ENCODE assay signal across 7 cellular contexts in genomic region chr11:118907749-118908106, GRCh38. TPM values are rescaled to one million over a fixed set of nuclear protein-coding genes. Genes with fewer than 3 reads are reported as not detected.
DNase-seq lines count a peak whose midpoint lies in the region; ATAC-seq, FAIRE-seq and TF ChIP-seq lines count a peak whose summit lies in the region.

No MANE protein-coding gene starts in this region.

- H3K9ac ChIP-seq in HepG2 (ENCODE audit: insufficient read depth, low read depth, low read length), result no peak overlapping the region

- H3K27ac Mint-ChIP-seq in GM23338 (peak overlapping the region; percentile 92), WTC11 (peak overlapping the region; percentile 74)
- peak overlapping the region; percentile 37 for H3K27ac Mint-ChIP-seq in stimulated activated naive B cell treated with anti-CD40 and anti-IgM and Interleukin-4, amounts not matched to agents 10 μg/mL and 1 μg/mL and 100 μg/mL, for 72 hours

- TF ChIP-seq EP300 in HepG2 (IDR thresholded peaks at IDR 0.05; ENCODE audit: low read depth in 2 of 2, low read length in 2 of 2), result no peak
- TF ChIP-seq EP300 in HepG2 (CRISPR knock-in tag; IDR thresholded peaks at IDR 0.05; ENCODE audit: borderline replicate concordance), result no peak

- H3K9me3 Mint-ChIP-seq in GM23338 (no peaks in the 10 kb centered on the region), WTC11 (no peaks in the 10 kb centered on the region)
- no peaks in the 10 kb centered on the region for H3K9me3 Mint-ChIP-seq in stimulated activated naive B cell treated with anti-CD40 and anti-IgM and Interleukin-4, amounts not matched to agents 10 μg/mL and 1 μg/mL and 100 μg/mL, for 72 hours

- POLR2A ChIA-PET in WTC11 (lab: Charles Lee), result interaction anchor here (6.9 kb wide), 1 partner anchor 22 kb away, joined by 76 read pairs; no protein-coding TSS in a partner anchor
- POLR2A ChIA-PET in HepG2 (lab: Yijun Ruan, JAX), result no interaction called here

- H3K36me3 ChIP-seq in GM23338 (ENCODE audit: insufficient read depth) (peaks cover 16% of the 10 kb centered on the region; the same call in 1 of the 2 replicates), hepatocyte (replicated peaks; ENCODE audit: insufficient read depth, low read depth) (no peaks in the 10 kb centered on the region), HepG2 (replicated peaks in 1 of 2; ENCODE audit: control insufficient read depth in 1 of 2, insufficient read depth in 2 of 2, low read length in 2 of 2) (peaks cover 7 to 33% of the 10 kb centered on the region in 2 experiments; a peak in 3 of 5 replicates)

- H3K4me1 Mint-ChIP-seq in GM23338 (peaks cover 37% of the 10 kb centered on the region), WTC11 (peaks cover 40% of the 10 kb centered on the region)
- peaks cover 37 to 55% of the 10 kb centered on the region in 2 donors for H3K4me1 Mint-ChIP-seq in stimulated activated naive B cell treated with anti-CD40 and anti-IgM and Interleukin-4, amounts not matched to agents 10 μg/mL and 1 μg/mL and 100 μg/mL, for 72 hours

- FAIRE-seq in HepG2 (lab: Jason Lieb, UNC) (no peak), RCC 7860 (lab: Jason Lieb, UNC) (no peak)

- H3K4me3 Mint-ChIP-seq in GM23338, result peak overlapping the region; percentile 55
- H3K4me3 Mint-ChIP-seq in WTC11, result peak overlapping the region; percentile 72
- H3K4me3 Mint-ChIP-seq in stimulated activated naive B cell treated with anti-CD40 and anti-IgM and Interleukin-4, amounts not matched to agents 10 μg/mL and 1 μg/mL and 100 μg/mL, for 72 hours, result no peak overlapping the region

- DNase-seq in GM23338 (ENCODE audit: low spot score) (peak; percentile 69), WTC11 (ENCODE audit: low spot score) (no peak), hepatocyte (ENCODE audit: low spot score) (no peak), HepG2 (ENCODE audit: low spot score) (no peak), SHP77 (lab: John Stamatoyannopoulos, UW) (no peak), RCC 7860 (ENCODE audit: low spot score) (no peak)
- DNase-seq in stimulated activated naive B cell treated with anti-CD40 and anti-IgM and Interleukin-4, amounts not matched to agents 10 μg/mL and 1 μg/mL and 100 μg/mL, for 72 hours, result no peak

- in situ Hi-C loops in HepG2 (cut with HindIII; ENCODE audit: extremely low pct_ligation_motif_present, low pct_unique_long_range_greater_than_20kb), result no loop called here

- peaks cover 50% of the 10 kb centered on the region for H3K36me3 Mint-ChIP-seq in GM23338 (ENCODE audit: low read depth)
- H3K36me3 Mint-ChIP-seq in WTC11, result peaks cover 24% of the 10 kb centered on the region
- H3K36me3 Mint-ChIP-seq in stimulated activated naive B cell treated with anti-CD40 and anti-IgM and Interleukin-4, amounts not matched to agents 10 μg/mL and 1 μg/mL and 100 μg/mL, for 72 hours, result peaks cover 15 to 19% of the 10 kb centered on the region in 2 donors

- no peak for TF ChIP-seq RAD21 in HepG2 (CRISPR knock-in tag; IDR thresholded peaks at IDR 0.05)

- H3K4me1 ChIP-seq in GM23338 (ENCODE audit: insufficient read depth), result peaks cover 35% of the 10 kb centered on the region
- peaks cover 50% of the 10 kb centered on the region for H3K4me1 ChIP-seq in hepatocyte (ENCODE audit: insufficient read depth)
- H3K4me1 ChIP-seq in HepG2 (ENCODE audit: insufficient read depth, low read length), result peaks cover 48% of the 10 kb centered on the region

- H3K27me3 ChIP-seq in GM23338 (ENCODE audit: insufficient read depth) (no peaks in the 10 kb centered on the region), hepatocyte (no peaks in the 10 kb centered on the region), HepG2 (ENCODE audit: control insufficient read depth in 1 of 2, insufficient read depth in 2 of 2, low read length in 2 of 2) (no peaks in the 10 kb centered on the region; a peak in 1 of 5 replicates)

- H2AFZ ChIP-seq in GM23338, result no peak overlapping the region
- no peak overlapping the region for H2AFZ ChIP-seq in hepatocyte
- no peak overlapping the region for H2AFZ ChIP-seq in HepG2 (ENCODE audit: low read length)

- no TSS peak for BruUV-seq in HepG2 (replicated peaks; lab: Mats Ljungman, UMichigan)

- no peak for ATAC-seq in GM23338
- no peak for ATAC-seq in WTC11
- no peak for ATAC-seq in stimulated activated naive B cell treated with anti-CD40 and anti-IgM and Interleukin-4, amounts not matched to agents 10 μg/mL and 1 μg/mL and 100 μg/mL, for 72 hours (replicated peaks)
- no peak for ATAC-seq in HepG2

- peaks cover 23% of the 10 kb centered on the region for H3K27me3 Mint-ChIP-seq in GM23338 (ENCODE audit: insufficient read depth, low read depth, poor library complexity)
- no peaks in the 10 kb centered on the region for H3K27me3 Mint-ChIP-seq in WTC11 (ENCODE audit: low read depth)
- H3K27me3 Mint-ChIP-seq in stimulated activated naive B cell treated with anti-CD40 and anti-IgM and Interleukin-4, amounts not matched to agents 10 μg/mL and 1 μg/mL and 100 μg/mL, for 72 hours, result no peaks in the 10 kb centered on the region

- H3K4me2 ChIP-seq in GM23338 (peak overlapping the region; percentile 78), hepatocyte (peak overlapping the region; percentile 91), HepG2 (ENCODE audit: low read depth, low read length) (no peak overlapping the region)

- no peaks in the 10 kb centered on the region for H3K9me2 ChIP-seq in GM23338 (ENCODE audit: insufficient read depth)
- no peaks in the 10 kb centered on the region for H3K9me2 ChIP-seq in hepatocyte (replicated peaks; ENCODE audit: insufficient read depth)

- TF ChIP-seq CTCF in GM23338 (conservative IDR thresholded peaks at IDR 0.05; ENCODE audit: low read depth in 2 of 2) (no peak), WTC11 (IDR thresholded peaks at IDR 0.05) (no peak), hepatocyte (IDR thresholded peaks at IDR 0.05; ENCODE audit: poor library complexity) (no peak), HepG2 (CRISPR knock-in tag; IDR thresholded peaks at IDR 0.05) (no peak)

- WGBS in hepatocyte (ENCODE audit: low lambda C conversion rate, missing lambda C conversion rate), result 39% methylated on average over 5 of the region's 5 CpGs
- WGBS in HepG2 (ENCODE audit: low lambda C conversion rate), result 98% methylated on average over 5 of the region's 5 CpGs

- peaks cover 65% of the 10 kb centered on the region for H3K79me2 ChIP-seq in GM23338 (replicated peaks; ENCODE audit: insufficient read depth)
- peaks cover 74% of the 10 kb centered on the region for H3K79me2 ChIP-seq in hepatocyte
- H3K79me2 ChIP-seq in HepG2 (ENCODE audit: insufficient read depth, low read length), result peaks cover 2% of the 10 kb centered on the region

- intact Hi-C loops in HepG2 (cut with micrococcal nuclease; ENCODE audit: unreplicated experiment), result loop anchor here (1.0 kb wide), 2 partner anchors 23 to 49 kb away; partner anchors contain the start of gene UPK2

- TF ChIP-seq POLR2A in HepG2 (IDR thresholded peaks at IDR 0.05; ENCODE audit: insufficient read depth in 1 of 2, low read depth in 2 of 2, low read length in 2 of 2), result no peak

- CTCF ChIA-PET in WTC11 (lab: Charles Lee), result interaction anchor here (0.8 to 2.5 kb wide), 4 partner anchors 9 to 115 kb away, joined by 3 to 15 read pairs (median 4); partner anchors contain the start of gene UPK2
- CTCF ChIA-PET in HepG2 (lab: Yijun Ruan, JAX; ENCODE audit: low intra/inter-chr PET ratio, low total read pairs), result interaction anchor here (2.3 to 9.1 kb wide), 2 partner anchors 20 to 49 kb away, joined by 38 to 188 read pairs; partner anchors contain the start of genes BCL9L and UPK2

- H3K4me3 ChIP-seq in GM23338 (peak overlapping the region; percentile 42), hepatocyte (no peak overlapping the region), HepG2 (replicated peaks in 1 of 3; ENCODE audit: insufficient read depth in 1 of 3, low read depth in 2 of 3, low read length in 3 of 3) (no peak overlapping the region)

- peaks cover 19% of the 10 kb centered on the region for H4K20me1 ChIP-seq in GM23338 (replicated peaks; ENCODE audit: insufficient read depth)
- peaks cover 21% of the 10 kb centered on the region for H4K20me1 ChIP-seq in hepatocyte (ENCODE audit: insufficient read depth, poor library complexity, severe bottlenecking)
- H4K20me1 ChIP-seq in HepG2 (ENCODE audit: insufficient read depth, low read length), result no peaks in the 10 kb centered on the region

- H3K9me3 ChIP-seq in hepatocyte (ENCODE audit: low read depth) (no peaks in the 10 kb centered on the region), HepG2 (ENCODE audit: low read length) (no peaks in the 10 kb centered on the region)

- H3K27ac ChIP-seq in GM23338 (ENCODE audit: low read depth) (peak overlapping the region; percentile 72; the same call in 1 of the 2 replicates), hepatocyte (peak overlapping the region; percentile 99), HepG2 (ENCODE audit: extremely low read length, insufficient read depth, low read length) (no peak overlapping the region)

- H3F3A ChIP-seq in GM23338 (replicated peaks; ENCODE audit: low read depth), result peaks cover 23% of the 10 kb centered on the region

RNA-seq across cellular contexts. Expression of gene BCL9L, which starts 18.0 kb away (rescaled TPM):
- total RNA-seq in GM23338 (2014; rRNA removed; shearing (Covaris generic)), result 24.1 and 35.1 TPM in 2 replicates
- polyA plus RNA-seq in GM23338 (2016; fragmentation: Nextera tagmentation; extraction: Ambion mirVana) (15.9 and 23.6 TPM in 2 replicates), hepatocyte (18.0 and 18.1 TPM in 2 replicates), HepG2 (2011; rRNA removed) (4.1 and 4.5 TPM in 2 replicates)
- total RNA-seq in WTC11 (2021) (62.1 to 65.3 TPM (median 64.7 TPM) in 3 replicates), hepatocyte (7.8 and 25.3 TPM in 2 replicates), HepG2 (2016; rRNA removed; fragmentation: Illumina TruSeq; extraction: Trizol) (3.7 and 5.5 TPM in 2 replicates)
- 1.4 and 2.2 TPM in 2 replicates for total RNA-seq in HepG2 (2016; cell fraction: cytosol; rRNA removed; fragmentation: Illumina TruSeq; extraction: Trizol; ENCODE audit: low read depth)
- total RNA-seq in HepG2 (2016; cell fraction: insoluble cytoplasmic fraction; rRNA removed; fragmentation: Illumina TruSeq; extraction: Trizol), result 3.5 and 4.0 TPM in 2 replicates
- 3.8 and 4.9 TPM in 2 replicates for total RNA-seq in HepG2 (2016; cell fraction: membrane; rRNA removed; fragmentation: Illumina TruSeq; extraction: Trizol)
- 9.3 and 12.2 TPM in 2 replicates for total RNA-seq in HepG2 (2016; cell fraction: nucleus; rRNA removed; fragmentation: Illumina TruSeq; extraction: Trizol)
- polyA plus RNA-seq in HepG2 (2011; cell fraction: cytosol; rRNA removed), result 1.1 and 1.9 TPM in 2 replicates
- 7.0 and 13.4 TPM in 2 replicates for polyA plus RNA-seq in HepG2 (2011; cell fraction: nucleus; rRNA removed)
- polyA plus RNA-seq in HepG2 (2012), result 10.4 and 11.2 TPM in 2 replicates
- polyA plus RNA-seq in HepG2 (2016; cell fraction: cytosol; fragmentation: Illumina TruSeq; extraction: Trizol; ENCODE audit: low read depth), result 0.58 and 0.67 TPM in 2 replicates
- polyA plus RNA-seq in HepG2 (2016; cell fraction: insoluble cytoplasmic fraction; fragmentation: Illumina TruSeq; extraction: Trizol; ENCODE audit: low read depth), result 9.7 and 15.0 TPM in 2 replicates
- 1.5 and 1.9 TPM in 2 replicates for polyA plus RNA-seq in HepG2 (2016; cell fraction: membrane; fragmentation: Illumina TruSeq; extraction: Trizol; ENCODE audit: low read depth)
- 21.7 and 33.9 TPM in 2 replicates for polyA plus RNA-seq in HepG2 (2016; cell fraction: nucleus; fragmentation: Illumina TruSeq; extraction: Trizol; ENCODE audit: insufficient read depth, low read depth)
- 4.8 and 11.8 TPM in 2 replicates for polyA minus RNA-seq in HepG2 (2011; rRNA and poly(A)+ RNA removed; ENCODE audit: low replicate concordance)
- polyA minus RNA-seq in HepG2 (2011; cell fraction: cytosol; rRNA and poly(A)+ RNA removed), result 6.2 and 6.8 TPM in 2 replicates
- 5.5 and 6.5 TPM in 2 replicates for polyA minus RNA-seq in HepG2 (2011; cell fraction: nucleus; rRNA and poly(A)+ RNA removed)

RNA-seq across cellular contexts. Expression of gene CXCR5, which starts 24.0 kb away (rescaled TPM):
- not detected in 2 replicates for total RNA-seq in GM23338 (2014; rRNA removed; shearing (Covaris generic))
- 0.18 and 0.96 TPM in 2 replicates for polyA plus RNA-seq in GM23338 (2016; fragmentation: Nextera tagmentation; extraction: Ambion mirVana)
- 0.07 TPM in 1 of 3 replicates, not detected in the others for total RNA-seq in WTC11 (2021)
- not detected in 2 replicates for total RNA-seq in hepatocyte
- 0.11 and 0.29 TPM in 2 replicates for polyA plus RNA-seq in hepatocyte
- not detected in 2 replicates for total RNA-seq in HepG2 (2016; rRNA removed; fragmentation: Illumina TruSeq; extraction: Trizol)
- not detected in 2 replicates for total RNA-seq in HepG2 (2016; cell fraction: cytosol; rRNA removed; fragmentation: Illumina TruSeq; extraction: Trizol; ENCODE audit: low read depth)
- total RNA-seq in HepG2 (2016; cell fraction: insoluble cytoplasmic fraction; rRNA removed; fragmentation: Illumina TruSeq; extraction: Trizol), result not detected in 2 replicates
- not detected in 2 replicates for total RNA-seq in HepG2 (2016; cell fraction: membrane; rRNA removed; fragmentation: Illumina TruSeq; extraction: Trizol)
- total RNA-seq in HepG2 (2016; cell fraction: nucleus; rRNA removed; fragmentation: Illumina TruSeq; extraction: Trizol), result not detected in 2 replicates
- polyA plus RNA-seq in HepG2 (2011; rRNA removed), result not detected in 2 replicates
- not detected in 2 replicates for polyA plus RNA-seq in HepG2 (2011; cell fraction: cytosol; rRNA removed)
- polyA plus RNA-seq in HepG2 (2011; cell fraction: nucleus; rRNA removed), result not detected in 2 replicates
- polyA plus RNA-seq in HepG2 (2012), result not detected in 2 replicates
- not detected in 2 replicates for polyA plus RNA-seq in HepG2 (2016; cell fraction: cytosol; fragmentation: Illumina TruSeq; extraction: Trizol; ENCODE audit: low read depth)
- not detected in 2 replicates for polyA plus RNA-seq in HepG2 (2016; cell fraction: insoluble cytoplasmic fraction; fragmentation: Illumina TruSeq; extraction: Trizol; ENCODE audit: low read depth)
- polyA plus RNA-seq in HepG2 (2016; cell fraction: membrane; fragmentation: Illumina TruSeq; extraction: Trizol; ENCODE audit: low read depth), result not detected in 2 replicates
- not detected in 2 replicates for polyA plus RNA-seq in HepG2 (2016; cell fraction: nucleus; fragmentation: Illumina TruSeq; extraction: Trizol; ENCODE audit: insufficient read depth, low read depth)
- not detected in 2 replicates for polyA minus RNA-seq in HepG2 (2011; rRNA and poly(A)+ RNA removed; ENCODE audit: low replicate concordance)
- polyA minus RNA-seq in HepG2 (2011; cell fraction: cytosol; rRNA and poly(A)+ RNA removed), result not detected in 2 replicates
- polyA minus RNA-seq in HepG2 (2011; cell fraction: nucleus; rRNA and poly(A)+ RNA removed), result not detected in 2 replicates

RNA-seq across cellular contexts. Expression of gene UPK2, which starts 48.4 kb away (rescaled TPM):
- not detected in 2 replicates for total RNA-seq in GM23338 (2014; rRNA removed; shearing (Covaris generic))
- 0.74 and 1.4 TPM in 2 replicates for polyA plus RNA-seq in GM23338 (2016; fragmentation: Nextera tagmentation; extraction: Ambion mirVana)
- total RNA-seq in WTC11 (2021), result not detected in 3 replicates
- total RNA-seq in hepatocyte, result 2.2 and 3.6 TPM in 2 replicates
- 55.3 and 101 TPM in 2 replicates for polyA plus RNA-seq in hepatocyte
- total RNA-seq in HepG2 (2016; rRNA removed; fragmentation: Illumina TruSeq; extraction: Trizol), result not detected in 2 replicates
- total RNA-seq in HepG2 (2016; cell fraction: cytosol; rRNA removed; fragmentation: Illumina TruSeq; extraction: Trizol; ENCODE audit: low read depth), result not detected in 2 replicates
- not detected in 2 replicates for total RNA-seq in HepG2 (2016; cell fraction: insoluble cytoplasmic fraction; rRNA removed; fragmentation: Illumina TruSeq; extraction: Trizol)
- not detected in 2 replicates for total RNA-seq in HepG2 (2016; cell fraction: membrane; rRNA removed; fragmentation: Illumina TruSeq; extraction: Trizol)
- not detected in 2 replicates for total RNA-seq in HepG2 (2016; cell fraction: nucleus; rRNA removed; fragmentation: Illumina TruSeq; extraction: Trizol)
- not detected in 2 replicates for polyA plus RNA-seq in HepG2 (2011; rRNA removed)
- not detected in 2 replicates for polyA plus RNA-seq in HepG2 (2011; cell fraction: cytosol; rRNA removed)
- not detected in 2 replicates for polyA plus RNA-seq in HepG2 (2011; cell fraction: nucleus; rRNA removed)
- polyA plus RNA-seq in HepG2 (2012), result not detected in 2 replicates
- not detected in 2 replicates for polyA plus RNA-seq in HepG2 (2016; cell fraction: cytosol; fragmentation: Illumina TruSeq; extraction: Trizol; ENCODE audit: low read depth)
- not detected in 2 replicates for polyA plus RNA-seq in HepG2 (2016; cell fraction: insoluble cytoplasmic fraction; fragmentation: Illumina TruSeq; extraction: Trizol; ENCODE audit: low read depth)
- not detected in 2 replicates for polyA plus RNA-seq in HepG2 (2016; cell fraction: membrane; fragmentation: Illumina TruSeq; extraction: Trizol; ENCODE audit: low read depth)
- polyA plus RNA-seq in HepG2 (2016; cell fraction: nucleus; fragmentation: Illumina TruSeq; extraction: Trizol; ENCODE audit: insufficient read depth, low read depth), result not detected in 2 replicates
- polyA minus RNA-seq in HepG2 (2011; rRNA and poly(A)+ RNA removed; ENCODE audit: low replicate concordance), result not detected in 2 replicates
- not detected in 2 replicates for polyA minus RNA-seq in HepG2 (2011; cell fraction: cytosol; rRNA and poly(A)+ RNA removed)
- not detected in 2 replicates for polyA minus RNA-seq in HepG2 (2011; cell fraction: nucleus; rRNA and poly(A)+ RNA removed)

Comparison
In these comparisons a context has a peak if more than half of its experiments do, and no peak if none do; other contexts are left out.
1. H3K27ac Mint-ChIP-seq: peak in every context shown above with its lines; median percentile 92 in GM23338; 74 in WTC11; 37 in stimulated activated naive B cell treated with anti-CD40 and anti-IgM and Interleukin-4, amounts not matched to agents 10 μg/mL and 1 μg/mL and 100 μg/mL, for 72 hours.
2. H3K4me3 Mint-ChIP-seq: peak in GM23338 (single experiment) and WTC11 (single experiment); none in stimulated activated naive B cell treated with anti-CD40 and anti-IgM and Interleukin-4, amounts not matched to agents 10 μg/mL and 1 μg/mL and 100 μg/mL, for 72 hours (0 of 2).